10 cellular contexts compared by ENCODE assay signal in genomic region chr14:68284333-68284732, GRCh38.
DNase-seq lines count a peak whose midpoint lies in the region; ATAC-seq and TF ChIP-seq lines count a peak whose summit lies in the region.
"Had no signal": no experiment of that assay in that cellular context is flagged by ENCODE, and none has a peak within 500 bp of the region (broad histone marks: within the 10 kb centered on the region; RNA-seq: fewer than 3 reads in every experiment).

No MANE protein-coding gene starts in this region.

- peak overlapping the region; percentile 81 for H3K4me3 Mint-ChIP-seq in natural killer cell

- H3K36me3 Mint-ChIP-seq in natural killer cell, result no peaks in the 10 kb centered on the region

- intact Hi-C loops in Right ventricle myocardium superior (cut with DNase I), result no loop called here
- intact Hi-C loops in cardiac septum (cut with DNase I), result no loop called here
- intact Hi-C loops in natural killer cell (cut with micrococcal nuclease), result loop anchor here (10.0 kb wide), 3 partner anchors 120 to 410 kb away; no protein-coding TSS in a partner anchor
- intact Hi-C loops in aorta (cut with DNase I), result no loop called here

- no peaks in the 10 kb centered on the region for H3K4me1 ChIP-seq in aorta (ENCODE audit: control insufficient read depth in 1 of 2, insufficient read depth in 2 of 2, low read length in 2 of 2)

- peaks cover 0 to 2% of the 10 kb centered on the region in 2 donors for H3K9me3 Mint-ChIP-seq in natural killer cell

- H3K27me3 ChIP-seq in aorta (ENCODE audit: control insufficient read depth in 1 of 2, insufficient read depth in 2 of 2, low read length in 1 of 2), result no peaks in the 10 kb centered on the region

- peak overlapping the region; percentile 86 to 96 for H3K27ac Mint-ChIP-seq in natural killer cell

- H3K4me3 ChIP-seq in cardiac fibroblast (replicated peaks in 1 of 2; ENCODE audit: low read depth in 2 of 2, low read length in 2 of 2), result no peak overlapping the region
- H3K4me3 ChIP-seq in aorta (ENCODE audit: low read length in 2 of 2), result no peak overlapping the region

- no peak overlapping the region for H3K27ac ChIP-seq in aorta (ENCODE audit: low read depth in 1 of 2, low read length in 2 of 2)

- H3K4me1 Mint-ChIP-seq in natural killer cell, result peaks cover 68 to 87% of the 10 kb centered on the region in 2 donors

- H3K9me3 ChIP-seq in aorta (ENCODE audit: control insufficient read depth, low read length), result no peaks in the 10 kb centered on the region

- TF ChIP-seq CTCF in cardiac fibroblast (IDR thresholded peaks at IDR 0.05; ENCODE audit: low read depth, low read length) (no peak), natural killer cell (IDR thresholded peaks at IDR 0.05) (no peak)

- DNase-seq in Right ventricle myocardium superior, result no peak
- DNase-seq in cardiac septum (ENCODE audit: low spot score), result no peak
- peak; percentile 14 to 89 for DNase-seq in cardiac fibroblast (ENCODE audit: low read depth in 2 of 2)
- no peak for DNase-seq in natural killer cell
- no peak for DNase-seq in aorta
- DNase-seq: IMR-90, NCI-H2029 had no signal

- ATAC-seq in Right ventricle myocardium superior (ENCODE audit: poor library complexity) (peak; percentile 77), natural killer cell (no peak), aorta (ENCODE audit: low FRiP score) (peak; percentile 42), GM18907 (IDR thresholded peaks at IDR 0.05; ENCODE audit: unreplicated experiment) (no peak), GM21526 (IDR thresholded peaks at IDR 0.05; ENCODE audit: low FRiP score, unreplicated experiment) (no peak), HG03342 (IDR thresholded peaks at IDR 0.05; ENCODE audit: unreplicated experiment) (no peak)

- no peaks in the 10 kb centered on the region for H3K36me3 ChIP-seq in aorta (ENCODE audit: control insufficient read depth in 1 of 2, insufficient read depth in 2 of 2, low read length in 1 of 2)

- H3K27me3 Mint-ChIP-seq in natural killer cell (ENCODE audit: low read depth in 2 of 2), result no peaks in the 10 kb centered on the region

Comparison
In these comparisons a context has a peak if more than half of its experiments do, and no peak if none do; other contexts are left out.
1. ATAC-seq: peak in Right ventricle myocardium superior (single experiment) and aorta (single experiment); none in natural killer cell (0 of 3), GM18907 (single experiment), GM21526 (single experiment) and HG03342 (single experiment).
2. DNase-seq: peak in cardiac fibroblast (2 of 2); none in Right ventricle myocardium superior (single experiment), cardiac septum (single experiment), natural killer cell (single experiment) and aorta (0 of 2).